ENCODE assay signal across 1 cellular context in genomic region chr1:236314050-236314449, GRCh38. TPM values are rescaled to one million over a fixed set of nuclear protein-coding genes. Genes with fewer than 3 reads are reported as not detected.
"Had no signal": no experiment of that assay in that cellular context is flagged by ENCODE, and none has a peak within 500 bp of the region (broad histone marks: within the 10 kb centered on the region; RNA-seq: fewer than 3 reads in every experiment).

No MANE protein-coding gene starts in this region.

RNA-seq across cellular contexts. Expression of gene ERO1B, which starts 32.3 kb away (rescaled TPM):
- total RNA-seq: HT-29 had no signal
